16 cellular contexts compared by ENCODE assay signal in genomic region chr10:3151889-3152565, GRCh38. TPM values are rescaled to one million over a fixed set of nuclear protein-coding genes. Genes with fewer than 3 reads are reported as not detected.
A peak's percentile ranks its signal among the peaks of the same experiment; 100 is the strongest.
DNase-seq lines count a peak whose midpoint lies in the region; ATAC-seq and TF ChIP-seq lines count a peak whose summit lies in the region.
"Had no signal": no experiment of that assay in that cellular context is flagged by ENCODE, and none has a peak within 500 bp of the region (broad histone marks: within the 10 kb centered on the region; RNA-seq: fewer than 3 reads in every experiment).

No MANE protein-coding gene starts in this region.

- intact Hi-C loops in natural killer cell (cut with micrococcal nuclease) (no loop called here), aorta (cut with DNase I) (no loop called here)

- H3K9me3 Mint-ChIP-seq in natural killer cell treated with Interleukin-12 subunit alpha and Interleukin-12 subunit beta and Interleukin-15 and Interleukin-18, amount 100 ng/mL, for 72 hours = no peaks in the 10 kb centered on the region
- no peaks in the 10 kb centered on the region for H3K9me3 Mint-ChIP-seq in natural killer cell
- H3K9me3 Mint-ChIP-seq: GM23338 had no signal

- H3K27ac Mint-ChIP-seq in natural killer cell treated with Interleukin-12 subunit alpha and Interleukin-12 subunit beta and Interleukin-15 and Interleukin-18, amount 100 ng/mL, for 72 hours = no peak overlapping the region
- H3K27ac Mint-ChIP-seq in natural killer cell = peak overlapping the region in 1 of 2 donors; percentile 3
- H3K27ac Mint-ChIP-seq: GM23338 had no signal

- no peak overlapping the region for H3K4me3 ChIP-seq in aorta (ENCODE audit: low read length in 2 of 2)
- H3K4me3 ChIP-seq: BLaER1 treated with 17β-estradiol and CSF1 and Interleukin-3, amounts not matched to agents 10 nM and 100 nM; GM23338 had no signal

- 92% methylated on average over 13 of the region's 13 CpGs for WGBS in aorta, 2 donors

- H3K4me1 ChIP-seq in foreskin keratinocyte (no peaks in the 10 kb centered on the region), aorta (ENCODE audit: control insufficient read depth in 1 of 2, insufficient read depth in 2 of 2, low read length in 2 of 2) (no peaks in the 10 kb centered on the region)
- H3K4me1 ChIP-seq: BLaER1 treated with 17β-estradiol and CSF1 and Interleukin-3, amounts not matched to agents 10 nM and 100 nM had no signal

- peak; percentile 12 to 26 for ATAC-seq in natural killer cell treated with Interleukin-12 subunit alpha and Interleukin-12 subunit beta and Interleukin-15 and Interleukin-18, amount 100 ng/mL, for 72 hours
- ATAC-seq in natural killer cell (no peak), foreskin keratinocyte (peak; percentile 40), aorta (ENCODE audit: low FRiP score) (peak; percentile 36), HG03039 (IDR thresholded peaks at IDR 0.05; ENCODE audit: unreplicated experiment) (no peak)
- ATAC-seq: GM23338 had no signal

- no peaks in the 10 kb centered on the region for H3K27me3 ChIP-seq in foreskin keratinocyte
- H3K27me3 ChIP-seq in aorta (ENCODE audit: control insufficient read depth in 1 of 2, insufficient read depth in 2 of 2, low read length in 1 of 2) = no peaks in the 10 kb centered on the region
- H3K27me3 ChIP-seq: BLaER1 treated with 17β-estradiol and CSF1 and Interleukin-3, amounts not matched to agents 10 nM and 100 nM had no signal

- no peak overlapping the region for H3K27ac ChIP-seq in foreskin keratinocyte
- H3K27ac ChIP-seq in aorta (ENCODE audit: low read depth in 1 of 2, low read length in 2 of 2) = no peak overlapping the region
- H3K27ac ChIP-seq: 22Rv1; BLaER1 treated with 17β-estradiol and CSF1 and Interleukin-3, amounts not matched to agents 10 nM and 100 nM; HL-60 had no signal

- H3K9me3 ChIP-seq in aorta (ENCODE audit: control insufficient read depth, low read length) = no peaks in the 10 kb centered on the region
- H3K9me3 ChIP-seq: BLaER1 treated with 17β-estradiol and CSF1 and Interleukin-3, amounts not matched to agents 10 nM and 100 nM had no signal

- DNase-seq in NCI-H2081 (lab: John Stamatoyannopoulos, UW) (peak; percentile 18 to 66), NCI-H2081 treated with DMSO at 0.1 percent for 48 hours (lab: John Stamatoyannopoulos, UW) (no peak), natural killer cell (no peak), foreskin keratinocyte (peak; percentile 21 to 25), aorta (no peak), islet precursor cell (no peak)
- DNase-seq in natural killer cell treated with Interleukin-12 subunit alpha and Interleukin-12 subunit beta and Interleukin-15 and Interleukin-18, amount 100 ng/mL, for 72 hours (ENCODE audit: low spot score) = no peak
- DNase-seq: DMS 273 treated with DMSO at 0.1 percent for 48 hours, Kasumi-1, NCI-H2029, NCI-H510A treated with DMSO at 0.1 percent for 48 hours had no signal

- peaks cover 34% of the 10 kb centered on the region for H3K36me3 Mint-ChIP-seq in natural killer cell treated with Interleukin-12 subunit alpha and Interleukin-12 subunit beta and Interleukin-15 and Interleukin-18, amount 100 ng/mL, for 72 hours
- H3K36me3 Mint-ChIP-seq in natural killer cell = peaks cover 37% of the 10 kb centered on the region

- peaks cover 14 to 22% of the 10 kb centered on the region in 2 donors for H3K36me3 ChIP-seq in aorta (ENCODE audit: control insufficient read depth in 1 of 2, insufficient read depth in 2 of 2, low read length in 1 of 2)

- no peaks in the 10 kb centered on the region for H3K27me3 Mint-ChIP-seq in natural killer cell treated with Interleukin-12 subunit alpha and Interleukin-12 subunit beta and Interleukin-15 and Interleukin-18, amount 100 ng/mL, for 72 hours
- no peaks in the 10 kb centered on the region for H3K27me3 Mint-ChIP-seq in natural killer cell (ENCODE audit: low read depth in 2 of 2)

- H3K4me1 Mint-ChIP-seq in natural killer cell treated with Interleukin-12 subunit alpha and Interleukin-12 subunit beta and Interleukin-15 and Interleukin-18, amount 100 ng/mL, for 72 hours (ENCODE audit: low read depth in 2 of 2) = peaks cover 4 to 9% of the 10 kb centered on the region in 2 donors
- peaks cover 0 to 9% of the 10 kb centered on the region in 2 donors for H3K4me1 Mint-ChIP-seq in natural killer cell
- H3K4me1 Mint-ChIP-seq: GM23338 had no signal

- H3K4me3 Mint-ChIP-seq in natural killer cell treated with Interleukin-12 subunit alpha and Interleukin-12 subunit beta and Interleukin-15 and Interleukin-18, amount 100 ng/mL, for 72 hours = no peak overlapping the region
- no peak overlapping the region for H3K4me3 Mint-ChIP-seq in natural killer cell
- H3K4me3 Mint-ChIP-seq: GM23338 had no signal

- TF ChIP-seq CTCF in natural killer cell (IDR thresholded peaks at IDR 0.05) = no peak
- no peak for TF ChIP-seq CTCF in foreskin keratinocyte (conservative IDR thresholded peaks at IDR 0.05)

RNA-seq across cellular contexts. Expression of gene PITRM1, which starts 20.6 kb away (rescaled TPM):
- total RNA-seq in natural killer cell treated with Interleukin-12 subunit alpha and Interleukin-12 subunit beta and Interleukin-15 and Interleukin-18, amount 100 ng/mL, for 72 hours = 10 to 100 TPM; 70.4 to 99.9 TPM
- total RNA-seq in natural killer cell = 10 to 100 TPM; 67.1 to 89.0 (median 70.6) TPM
- 91.4 and 101 TPM in 2 replicates for total RNA-seq in foreskin keratinocyte
- 67.5 and 69.7 TPM in 2 replicates for polyA plus RNA-seq in foreskin keratinocyte
- 100 to 1,000 TPM in 1 of 2 donors, 10 to 100 TPM in 1; 88.0 to 107 TPM for total RNA-seq in aorta
- polyA plus RNA-seq in aorta = 100 to 1,000 TPM in 1 of 2 donors, 10 to 100 TPM in 1; 26.9 to 126 TPM

Comparison
In these comparisons a context has a peak if more than half of its experiments do, and no peak if none do; other contexts are left out.
1. DNase-seq: peak in NCI-H2081 (2 of 2) and foreskin keratinocyte (2 of 2); none in NCI-H2081 treated with DMSO at 0.1 percent for 48 hours (single experiment), natural killer cell treated with Interleukin-12 subunit alpha and Interleukin-12 subunit beta and Interleukin-15 and Interleukin-18, amount 100 ng/mL, for 72 hours (single experiment), natural killer cell (single experiment), aorta (0 of 2) and islet precursor cell (single experiment).
2. ATAC-seq: peak in natural killer cell treated with Interleukin-12 subunit alpha and Interleukin-12 subunit beta and Interleukin-15 and Interleukin-18, amount 100 ng/mL, for 72 hours (2 of 2), foreskin keratinocyte (single experiment) and aorta (single experiment); none in natural killer cell (0 of 3) and HG03039 (single experiment).